In genomic region chr15:89196994-89197393, GRCh38 we compare ENCODE assay signal across 9 cellular contexts.
DNase-seq lines count a peak whose midpoint lies in the region; ATAC-seq lines count a peak whose summit lies in the region.
"Had no signal": no experiment of that assay in that cellular context is flagged by ENCODE, and none has a peak within 500 bp of the region (broad histone marks: within the 10 kb centered on the region; RNA-seq: fewer than 3 reads in every experiment).

No MANE protein-coding gene starts in this region.

- no peaks in the 10 kb centered on the region for H3K27me3 Mint-ChIP-seq in effector memory CD8-positive, alpha-beta T cell

- ATAC-seq in effector memory CD8-positive, alpha-beta T cell (replicated peaks) = no peak
- ATAC-seq in GM21528 (IDR thresholded peaks at IDR 0.05; ENCODE audit: low FRiP score, unreplicated experiment) = no peak

- H3K9me3 Mint-ChIP-seq in effector memory CD8-positive, alpha-beta T cell = no peaks in the 10 kb centered on the region

- DNase-seq in NCI-H748 (lab: John Stamatoyannopoulos, UW; ENCODE audit: unreplicated experiment) (peak; percentile 12), NCI-H748 treated with DMSO at 0.1 percent for 48 hours (lab: John Stamatoyannopoulos, UW) (no peak), RPMI8226 (peak; percentile 25), 8988T (no peak), SIG-M5 treated with dmso at 0.1 percent for 504 hours (lab: John Stamatoyannopoulos, UW; ENCODE audit: unreplicated experiment) (no peak)
- DNase-seq in effector memory CD8-positive, alpha-beta T cell = no peak
- DNase-seq in stimulated activated CD4-positive, alpha-beta T cell treated with anti-CD3 and anti-CD28 coated beads, Interleukin-4, amount 100 ng/mL, for 24 hours = peak; percentile 49
- DNase-seq: NCI-H82 had no signal

- H3K4me3 Mint-ChIP-seq in effector memory CD8-positive, alpha-beta T cell = no peak overlapping the region

- peaks cover 23% of the 10 kb centered on the region for H3K36me3 Mint-ChIP-seq in effector memory CD8-positive, alpha-beta T cell (ENCODE audit: insufficient read depth)

- peak overlapping the region; percentile 7 to 24 for H3K27ac Mint-ChIP-seq in effector memory CD8-positive, alpha-beta T cell

- H3K4me1 Mint-ChIP-seq in effector memory CD8-positive, alpha-beta T cell (ENCODE audit: low read depth in 2 of 2) = peaks cover 0 to 2% of the 10 kb centered on the region in 2 donors

Comparison
In these comparisons a context has a peak if more than half of its experiments do, and no peak if none do; other contexts are left out.
1. DNase-seq: peak in NCI-H748 (single experiment), RPMI8226 (single experiment) and stimulated activated CD4-positive, alpha-beta T cell treated with anti-CD3 and anti-CD28 coated beads, Interleukin-4, amount 100 ng/mL, for 24 hours (single experiment); none in NCI-H748 treated with DMSO at 0.1 percent for 48 hours (single experiment), effector memory CD8-positive, alpha-beta T cell (0 of 3), 8988T (single experiment) and SIG-M5 treated with dmso at 0.1 percent for 504 hours (single experiment).